In genomic region chr2:359047-359446, GRCh38 we compare ENCODE assay signal across 1 cellular context.
TF ChIP-seq lines count a peak whose summit lies in the region.

No MANE protein-coding gene starts in this region.

TF ChIP-seq in SK-N-SH treated with all-trans-retinoic acid at 6 μM for 48 hours, 23 proteins besides CTCF, POLR2A, EP300 and RAD21 (continued from another document):
- TF ChIP-seq CSRNP3 (CRISPR knock-in tag; IDR thresholded peaks at IDR 0.05) (no peak), SNAI2 (CRISPR knock-in tag; IDR thresholded peaks at IDR 0.05) (no peak), PATZ1 (CRISPR knock-in tag; IDR thresholded peaks at IDR 0.05; ENCODE audit: borderline replicate concordance) (no peak), ZC3H10 (CRISPR knock-in tag; IDR thresholded peaks at IDR 0.05) (no peak)
